ENCODE assay signal across 16 cellular contexts in the genomic region with DNA sequence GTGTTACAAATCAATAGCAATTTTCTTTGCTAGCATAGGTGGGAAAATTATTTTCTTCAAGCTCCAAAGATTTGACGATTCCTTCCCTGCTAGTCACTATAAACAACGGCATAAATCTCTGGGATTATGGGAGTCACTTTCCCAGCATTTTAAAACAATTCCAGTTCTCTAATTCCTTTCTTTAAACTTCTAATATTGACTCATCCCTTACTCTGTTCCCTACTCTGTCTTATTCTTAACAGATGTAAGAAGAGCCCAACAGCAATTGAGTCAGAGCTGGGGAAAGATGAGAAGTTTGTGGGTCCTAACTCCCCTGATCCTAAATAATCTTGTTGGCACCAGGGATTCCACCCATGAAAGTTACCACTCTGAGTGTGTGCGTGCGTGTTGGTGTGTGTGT. TPM values are rescaled to one million over a fixed set of nuclear protein-coding genes. Genes with fewer than 3 reads are reported as not detected.
DNase-seq lines count a peak whose midpoint lies in the region; ATAC-seq, FAIRE-seq and TF ChIP-seq lines count a peak whose summit lies in the region.
"Had no signal": no experiment of that assay in that cellular context is flagged by ENCODE, and none has a peak within 500 bp of the region (broad histone marks: within the 10 kb centered on the region; RNA-seq: fewer than 3 reads in every experiment).

No MANE protein-coding gene starts in this region.

- no peaks in the 10 kb centered on the region for H3K27me3 Mint-ChIP-seq in T-helper 1 cell treated with Interleukin-12 subunit alpha and Interleukin-12 subunit beta and Interleukin-4 antibody, amounts not matched to agents 30 μg/mL and 1 μg/mL, for 36 hours (ENCODE audit: low read depth)
- no peaks in the 10 kb centered on the region for H3K27me3 Mint-ChIP-seq in chondrocyte (ENCODE audit: low read depth)

- 0% methylated on average over 2 of the region's 4 CpGs; no CpG with 5 or more reads in 1 of the 2 experiments for WGBS in IMR-90 (ENCODE audit: extremely low coverage in 2 of 2, insufficient read length in 1 of 2), 2 experiments

- H2BK15ac ChIP-seq in IMR-90 (ENCODE audit: low read depth, low read length), result peak overlapping the region; percentile 84

- no peak for FAIRE-seq in GM12892 (lab: Jason Lieb, UNC)

- peak overlapping the region; percentile 95 for H2BK5ac ChIP-seq in IMR-90 (ENCODE audit: low read depth, low read length, poor library complexity, severe bottlenecking)

- peaks cover 1% of the 10 kb centered on the region for H3K36me3 Mint-ChIP-seq in T-helper 1 cell treated with Interleukin-12 subunit alpha and Interleukin-12 subunit beta and Interleukin-4 antibody, amounts not matched to agents 30 μg/mL and 1 μg/mL, for 36 hours (ENCODE audit: low read depth)
- no peaks in the 10 kb centered on the region for H3K36me3 Mint-ChIP-seq in chondrocyte (ENCODE audit: low read depth)

- H3K27me3 ChIP-seq in IMR-90 (ENCODE audit: control insufficient read depth, insufficient read depth, low read length) (no peaks in the 10 kb centered on the region), osteoblast (ENCODE audit: insufficient read depth, low read length) (no peaks in the 10 kb centered on the region)
- H3K27me3 ChIP-seq: spleen, transverse colon had no signal

- TF ChIP-seq POLR2A in IMR-90 (IDR thresholded peaks at IDR 0.05; ENCODE audit: low read depth, low read length) (no peak), GM12892 (IDR thresholded peaks at IDR 0.05; ENCODE audit: low read depth, low read length) (no peak)

- TF ChIP-seq CTCF in IMR-90 (conservative IDR thresholded peaks at IDR 0.05; ENCODE audit: low read depth, low read length), result no peak
- no peak for TF ChIP-seq CTCF in chondrocyte (IDR thresholded peaks at IDR 0.05)
- no peak for TF ChIP-seq CTCF in osteoblast (IDR thresholded peaks at IDR 0.05; ENCODE audit: extremely low read depth, low read depth, low read length)

- H3K18ac ChIP-seq in IMR-90 (ENCODE audit: low read depth, low read length), result peak overlapping the region; percentile 81

- H4K20me1 ChIP-seq in IMR-90 (ENCODE audit: insufficient read depth, low read length) (no peaks in the 10 kb centered on the region), osteoblast (ENCODE audit: insufficient read depth, low read length) (no peaks in the 10 kb centered on the region)

- H4K5ac ChIP-seq in IMR-90 (ENCODE audit: low read depth, low read length), result peak overlapping the region; percentile 61

- ATAC-seq in IMR-90 (ENCODE audit: low read depth), result peak; percentile 76

- CTCF ChIA-PET in IMR-90 (lab: Yijun Ruan, JAX), result interaction anchor here (0.5 kb wide), 1 partner anchor 395 kb away, joined by 5 read pairs; no protein-coding TSS in a partner anchor

- peaks cover 12% of the 10 kb centered on the region for H3K9me1 ChIP-seq in IMR-90 (ENCODE audit: insufficient read depth, low read length)

- peak overlapping the region; percentile 92 for H2AFZ ChIP-seq in IMR-90 (replicated peaks; ENCODE audit: low read length, poor library complexity)
- peak overlapping the region; percentile 83 for H2AFZ ChIP-seq in osteoblast (ENCODE audit: low read length)

- H2BK120ac ChIP-seq in IMR-90 (ENCODE audit: low read depth, low read length), result peak overlapping the region; percentile 97

- H4K8ac ChIP-seq in IMR-90 (ENCODE audit: low read depth in 2 of 2, low read length in 2 of 2), result peak overlapping the region; percentile 18 to 90; a peak in 3 of 4 replicates

- H2AK9ac ChIP-seq in IMR-90 (replicated peaks; ENCODE audit: low read depth, low read length, poor library complexity), result peak overlapping the region; percentile 86

- DNase-seq in T-helper 1 cell (no peak), IMR-90 (peak; percentile 88), chondrocyte (ENCODE audit: low spot score) (no peak), osteoblast (ENCODE audit: insufficient read length, low spot score, missing footprints) (peak; percentile 94), GM12892 (ENCODE audit: insufficient read length) (no peak), NCI-H2029 (lab: John Stamatoyannopoulos, UW) (no peak)
- no peak for DNase-seq in NK-92 treated with Interleukin-12 subunit alpha and Interleukin-12 subunit beta, amount 100 ng/mL, for 24 hours (lab: John Stamatoyannopoulos, UW)
- DNase-seq: GOT3, left ventricle myocardium inferior, MM.1S, NCI-H2171 treated with DMSO at 0.1 percent for 48 hours, spleen, SW 1271, transverse colon had no signal

- peak overlapping the region; percentile 68 for H3K27ac Mint-ChIP-seq in T-helper 1 cell treated with Interleukin-12 subunit alpha and Interleukin-12 subunit beta and Interleukin-4 antibody, amounts not matched to agents 30 μg/mL and 1 μg/mL, for 36 hours
- H3K27ac Mint-ChIP-seq in chondrocyte (ENCODE audit: unreplicated experiment), result peak overlapping the region; percentile 43

- peak overlapping the region; percentile 100 for H2BK20ac ChIP-seq in IMR-90 (ENCODE audit: low read depth, low read length)

- H2AK5ac ChIP-seq in IMR-90 (ENCODE audit: low read depth, low read length), result peak overlapping the region; percentile 84

- no peak for TF ChIP-seq RAD21 in IMR-90 (IDR thresholded peaks at IDR 0.05; ENCODE audit: low read length)

- intact Hi-C loops in IMR-90 (cut with micrococcal nuclease), result no loop called here

- H3K4me3 ChIP-seq in IMR-90 (ENCODE audit: insufficient read depth, low read depth, low read length) (no peak overlapping the region), osteoblast (ENCODE audit: insufficient read depth, low read length) (no peak overlapping the region)
- H3K4me3 ChIP-seq: left ventricle myocardium inferior, spleen, transverse colon had no signal

- peak overlapping the region; percentile 94 for H3K14ac ChIP-seq in IMR-90 (replicated peaks; ENCODE audit: low read depth, low read length)

- peak overlapping the region; percentile 26 for H3K4me3 Mint-ChIP-seq in T-helper 1 cell treated with Interleukin-12 subunit alpha and Interleukin-12 subunit beta and Interleukin-4 antibody, amounts not matched to agents 30 μg/mL and 1 μg/mL, for 36 hours
- no peak overlapping the region for H3K4me3 Mint-ChIP-seq in chondrocyte (ENCODE audit: unreplicated experiment)

- no peaks in the 10 kb centered on the region for H3K9me3 Mint-ChIP-seq in T-helper 1 cell treated with Interleukin-12 subunit alpha and Interleukin-12 subunit beta and Interleukin-4 antibody, amounts not matched to agents 30 μg/mL and 1 μg/mL, for 36 hours
- no peaks in the 10 kb centered on the region for H3K9me3 Mint-ChIP-seq in chondrocyte (ENCODE audit: low read depth)

- H3K4me2 ChIP-seq in IMR-90 (ENCODE audit: low read depth, low read length), result peak overlapping the region; percentile 38; the same call in 1 of the 2 replicates
- peak overlapping the region; percentile 51 for H3K4me2 ChIP-seq in osteoblast (ENCODE audit: insufficient read depth, low read length)

- peak overlapping the region; percentile 95; the same call in 1 of the 2 replicates for H3K23ac ChIP-seq in IMR-90 (ENCODE audit: low read depth, low read length)

- H3K56ac ChIP-seq in IMR-90 (ENCODE audit: extremely low read depth, insufficient read depth, low read length), result peak overlapping the region; percentile 33

- peak overlapping the region; percentile 44 for H3K27ac ChIP-seq in IMR-90 (ENCODE audit: insufficient read depth, low read length)
- peak overlapping the region; percentile 44 for H3K27ac ChIP-seq in osteoblast (ENCODE audit: low read depth, low read length)
- H3K27ac ChIP-seq: 22Rv1, left ventricle myocardium inferior, spleen had no signal

- peaks cover 69% of the 10 kb centered on the region for H3K4me1 Mint-ChIP-seq in T-helper 1 cell treated with Interleukin-12 subunit alpha and Interleukin-12 subunit beta and Interleukin-4 antibody, amounts not matched to agents 30 μg/mL and 1 μg/mL, for 36 hours (ENCODE audit: low read depth)
- peaks cover 57% of the 10 kb centered on the region for H3K4me1 Mint-ChIP-seq in chondrocyte (ENCODE audit: low read depth)

- dilution Hi-C loops in IMR-90 (cut with HindIII; ENCODE audit: low sequenced_read_pairs, unreplicated experiment), result no loop called here

- peak overlapping the region; percentile 1; the same call in 1 of the 2 replicates for H3K9ac ChIP-seq in IMR-90 (ENCODE audit: low read depth, low read length)

- H3K79me1 ChIP-seq in IMR-90 (ENCODE audit: low read depth in 1 of 2, low read length in 2 of 2), result no peaks in the 10 kb centered on the region

- in situ Hi-C loops in IMR-90 (cut with MboI; ENCODE audit: low sequenced_read_pairs), result no loop called here

- POLR2A ChIA-PET in IMR-90 (lab: Charles Lee; ENCODE audit: unreplicated experiment), result no interaction called here

- H4K91ac ChIP-seq in IMR-90 (ENCODE audit: insufficient read depth, low read depth, low read length), result peak overlapping the region; percentile 95

- H3K9me3 ChIP-seq in IMR-90 (ENCODE audit: control insufficient read depth, insufficient read depth, low read length) (no peaks in the 10 kb centered on the region), osteoblast (ENCODE audit: low read depth, low read length) (no peaks in the 10 kb centered on the region)
- H3K9me3 ChIP-seq: left ventricle myocardium inferior, spleen, transverse colon had no signal

- H3K79me2 ChIP-seq in osteoblast (ENCODE audit: insufficient read depth, low read length), result no peaks in the 10 kb centered on the region

- no TSS peak for BruUV-seq in IMR-90 (replicated peaks; lab: Mats Ljungman, UMichigan)

- H3K4ac ChIP-seq in IMR-90 (ENCODE audit: low read depth, low read length), result peak overlapping the region; percentile 95

- H3K36me3 ChIP-seq in IMR-90 (ENCODE audit: control insufficient read depth, insufficient read depth, low read length) (no peaks in the 10 kb centered on the region), osteoblast (ENCODE audit: insufficient read depth, low read length) (no peaks in the 10 kb centered on the region)
- H3K36me3 ChIP-seq: left ventricle myocardium inferior, spleen, transverse colon had no signal

- H3K4me1 ChIP-seq in IMR-90 (ENCODE audit: control insufficient read depth, insufficient read depth, low read length), result peaks cover 19% of the 10 kb centered on the region
- peaks cover 50% of the 10 kb centered on the region for H3K4me1 ChIP-seq in osteoblast (ENCODE audit: insufficient read depth, low read length)
- H3K4me1 ChIP-seq: spleen had no signal

TF ChIP-seq in IMR-90, 13 proteins besides CTCF, POLR2A, EP300 and RAD21:
- TF ChIP-seq NFE2L2 (IDR thresholded peaks at IDR 0.05; ENCODE audit: low read depth, low read length) (no peak), CHD1 (IDR thresholded peaks at IDR 0.05; ENCODE audit: low read depth, low read length) (no peak), CEBPB (IDR thresholded peaks at IDR 0.05; ENCODE audit: low read depth, low read length) (peak; percentile 36; the same call in 1 of the 2 replicates), FOS (IDR thresholded peaks at IDR 0.05; ENCODE audit: low read depth, low read length) (peak; percentile 30; the same call in 1 of the 2 replicates)

RNA-seq across cellular contexts. Expression of a gene that starts 47.4 kb away (rescaled TPM):
- total RNA-seq in IMR-90 (2012; rRNA removed) (not detected in 2 replicates), chondrocyte (not detected in 3 replicates), osteoblast (not detected in 2 replicates)
- polyA plus RNA-seq in IMR-90 (2012; rRNA removed), result not detected in 2 replicates
- polyA plus RNA-seq in IMR-90 (2012; cell fraction: cytosol; rRNA removed), result not detected in 2 replicates
- polyA plus RNA-seq in IMR-90 (2012; cell fraction: nucleus; rRNA removed; ENCODE audit: low replicate concordance), result not detected in 2 replicates
- not detected for polyA plus RNA-seq in GM12892 (2012; ENCODE audit: missing spikeins)
- total RNA-seq: left ventricle myocardium inferior had no signal

Comparison
In these comparisons a context has a peak if more than half of its experiments do, and no peak if none do; other contexts are left out.
1. DNase-seq: peak in IMR-90 (single experiment) and osteoblast (single experiment); none in T-helper 1 cell (0 of 5), chondrocyte (single experiment), GM12892 (single experiment), NCI-H2029 (single experiment) and NK-92 treated with Interleukin-12 subunit alpha and Interleukin-12 subunit beta, amount 100 ng/mL, for 24 hours (single experiment).